ENCODE assay signal across 8 cellular contexts in the genomic region with DNA sequence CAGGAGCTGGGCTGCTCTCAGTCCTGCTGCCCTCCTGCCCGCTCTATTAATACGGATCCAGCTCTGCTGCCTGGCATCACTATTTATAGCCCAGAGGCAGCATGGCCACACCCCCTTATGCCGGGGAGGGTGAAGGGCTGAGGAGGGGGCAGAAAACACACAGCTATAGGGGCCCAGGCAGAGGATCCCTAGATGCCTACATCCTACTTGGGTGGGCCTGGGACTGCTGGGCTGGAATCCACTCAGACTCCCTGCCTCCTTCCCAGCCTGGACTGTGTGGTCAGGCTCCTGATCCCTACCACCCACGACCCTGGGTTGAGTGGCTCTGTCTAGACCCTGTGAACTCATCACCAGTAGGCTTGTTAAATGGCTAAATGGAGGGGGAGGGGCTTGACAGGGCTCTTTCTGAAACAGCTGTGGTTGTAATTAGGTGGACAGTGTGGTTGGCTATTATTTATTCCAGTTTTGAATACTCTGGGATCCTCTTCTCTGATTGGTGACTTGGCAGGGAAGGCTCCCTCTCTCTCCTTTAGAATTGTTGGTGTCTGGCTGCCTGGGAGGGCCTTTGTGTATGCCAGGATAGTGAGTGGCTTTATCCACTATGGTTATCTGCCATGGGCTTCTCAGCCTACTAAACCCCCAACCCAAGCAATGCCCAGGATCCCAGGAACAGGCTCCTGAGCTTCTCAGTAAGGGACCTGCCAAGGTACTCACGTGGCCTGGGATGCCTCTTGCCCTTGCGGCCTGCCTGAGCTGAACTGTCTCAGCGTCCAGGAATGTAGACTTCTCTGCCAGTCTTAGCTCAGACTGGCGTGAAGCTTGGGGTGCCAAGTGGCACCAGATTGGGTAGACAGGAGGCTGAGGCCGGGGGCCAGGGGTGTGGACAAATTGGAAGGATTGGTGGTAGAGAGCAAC. TPM values are rescaled to one million over a fixed set of nuclear protein-coding genes. Genes with fewer than 3 reads are reported as not detected.
DNase-seq lines count a peak whose midpoint lies in the region; ATAC-seq and TF ChIP-seq lines count a peak whose summit lies in the region.

No MANE protein-coding gene starts in this region.

- H3K4me3 Mint-ChIP-seq in chondrocyte (ENCODE audit: unreplicated experiment) = peak overlapping the region; percentile 85

- H3K27me3 ChIP-seq in aorta (ENCODE audit: control insufficient read depth in 1 of 2, insufficient read depth in 2 of 2, low read length in 1 of 2) = no peaks in the 10 kb centered on the region

- peaks cover 18% of the 10 kb centered on the region for H3K36me3 Mint-ChIP-seq in chondrocyte (ENCODE audit: low read depth)

- TF ChIP-seq CTCF in chondrocyte (IDR thresholded peaks at IDR 0.05) = no peak

- WGBS in aorta, 2 donors = 5 to 6% methylated on average over 9 of the region's 9 CpGs

- TF ChIP-seq POLR2A in GM18505 (IDR thresholded peaks at IDR 0.05; ENCODE audit: borderline replicate concordance, extremely low read depth, insufficient read depth, insufficient read length) = no peak

- no peaks in the 10 kb centered on the region for H3K9me3 Mint-ChIP-seq in chondrocyte (ENCODE audit: low read depth)

- H3K27ac ChIP-seq in aorta (ENCODE audit: low read depth in 1 of 2, low read length in 2 of 2) = peak overlapping the region; percentile 69 to 86

- peaks cover 0 to 4% of the 10 kb centered on the region in 2 donors for H3K4me1 ChIP-seq in aorta (ENCODE audit: control insufficient read depth in 1 of 2, insufficient read depth in 2 of 2, low read length in 2 of 2)

- H3K36me3 ChIP-seq in aorta (ENCODE audit: control insufficient read depth in 1 of 2, insufficient read depth in 2 of 2, low read length in 1 of 2) = no peaks in the 10 kb centered on the region

- peaks cover 67% of the 10 kb centered on the region for H3K4me1 Mint-ChIP-seq in chondrocyte (ENCODE audit: low read depth)

- H3K9me3 ChIP-seq in aorta (ENCODE audit: control insufficient read depth, low read length) = no peaks in the 10 kb centered on the region

- peak overlapping the region in 1 of 2 donors; percentile 58 for H3K4me3 ChIP-seq in aorta (ENCODE audit: low read length in 2 of 2)

- DNase-seq in DMS53 treated with DMSO at 0.1 percent for 48 hours (lab: John Stamatoyannopoulos, UW; ENCODE audit: unreplicated experiment) (peak; percentile 71), NCI-H226 (peak; percentile 98), chondrocyte (ENCODE audit: low spot score) (peak; percentile 79), medulla oblongata (ENCODE audit: extremely low spot score) (peak; percentile 67), aorta (peak; percentile 76 to 88), cortex of kidney (lab: John Stamatoyannopoulos, UW) (no peak)
- no peak for DNase-seq in stimulated activated naive CD8-positive, alpha-beta T cell treated with anti-CD3 and anti-CD28 coated beads, Interleukin-15, Interleukin-2, amounts not matched to agents 100 U/mL and 50 U/mL, for 24 hours

- no peaks in the 10 kb centered on the region for H3K27me3 Mint-ChIP-seq in chondrocyte (ENCODE audit: low read depth)

- ATAC-seq in aorta (ENCODE audit: low FRiP score) (peak; percentile 55), GM18505 (IDR thresholded peaks at IDR 0.05; ENCODE audit: unreplicated experiment) (no peak)
- no peak for ATAC-seq in stimulated activated naive CD8-positive, alpha-beta T cell treated with anti-CD3 and anti-CD28 coated beads, Interleukin-15, Interleukin-2, amounts not matched to agents 100 U/mL and 50 U/mL, for 24 hours

- peak overlapping the region; percentile 99 for H3K27ac Mint-ChIP-seq in chondrocyte (ENCODE audit: unreplicated experiment)

- intact Hi-C loops in aorta (cut with DNase I) = no loop called here

RNA-seq across cellular contexts. Expression of a gene that starts 15.2 kb away (rescaled TPM):
- total RNA-seq in chondrocyte (164 to 271 TPM (median 179 TPM) in 3 replicates), aorta (100 to 1,000 TPM; 260 to 274 TPM)
- polyA plus RNA-seq in aorta = 100 to 1,000 TPM in 1 of 2 donors, 10 to 100 TPM in 1; 38.3 to 290 TPM

RNA-seq across cellular contexts. Expression of a gene that starts 50.4 kb away (rescaled TPM):
- total RNA-seq in chondrocyte = 233 to 265 TPM (median 240 TPM) in 3 replicates
- 100 to 1,000 TPM; 128 to 170 TPM for total RNA-seq in aorta
- polyA plus RNA-seq in aorta = 10 to 100 TPM; 67.6 to 69.0 TPM

RNA-seq across cellular contexts. Expression of a gene that starts 56.8 kb away (rescaled TPM):
- not detected in 3 replicates for total RNA-seq in chondrocyte
- not detected for total RNA-seq in aorta
- polyA plus RNA-seq in aorta = 1 to 10 TPM; 2.5 to 7.2 TPM

RNA-seq across cellular contexts. Expression of a gene that starts 56.9 kb away (rescaled TPM):
- total RNA-seq in chondrocyte (16.2 to 22.7 TPM (median 16.6 TPM) in 3 replicates), aorta (10 to 100 TPM; 15.0 to 22.5 TPM)
- polyA plus RNA-seq in aorta = 10 to 100 TPM; 24.2 to 31.8 TPM

Comparison
In these comparisons a context has a peak if more than half of its experiments do, and no peak if none do; other contexts are left out.
1. DNase-seq: peak in DMS53 treated with DMSO at 0.1 percent for 48 hours (single experiment), NCI-H226 (single experiment), chondrocyte (single experiment), medulla oblongata (single experiment) and aorta (2 of 2); none in cortex of kidney (single experiment) and stimulated activated naive CD8-positive, alpha-beta T cell treated with anti-CD3 and anti-CD28 coated beads, Interleukin-15, Interleukin-2, amounts not matched to agents 100 U/mL and 50 U/mL, for 24 hours (single experiment).